34 cellular contexts compared by ENCODE assay signal in genomic region chr16:21949713-21950260, GRCh38. TPM values are rescaled to one million over a fixed set of nuclear protein-coding genes. Genes with fewer than 3 reads are reported as not detected.
DNase-seq lines count a peak whose midpoint lies in the region; TF ChIP-seq lines count a peak whose summit lies in the region.
"Had no signal": no experiment of that assay in that cellular context is flagged by ENCODE, and none has a peak within 500 bp of the region (broad histone marks: within the 10 kb centered on the region; RNA-seq: fewer than 3 reads in every experiment).

No MANE protein-coding gene starts in this region.

- no peak overlapping the region for H2AFZ ChIP-seq in hepatocyte

- intact Hi-C loops in colonic mucosa (cut with DNase I) = loop anchor here (5.0 kb wide), 2 partner anchors 128 to 238 kb away; no protein-coding TSS in a partner anchor
- intact Hi-C loops in spleen (cut with DNase I; ENCODE audit: low total_unique reads) = no loop called here

- H3K4me3 ChIP-seq in CD8-positive, alpha-beta memory T cell (ENCODE audit: low read length) = no peak overlapping the region
- H3K4me3 ChIP-seq in colonic mucosa = no peak overlapping the region
- no peak overlapping the region for H3K4me3 ChIP-seq in spleen
- H3K4me3 ChIP-seq in hepatocyte = no peak overlapping the region
- H3K4me3 ChIP-seq: BLaER1 treated with 17β-estradiol and CSF1 and Interleukin-3, amounts not matched to agents 10 nM and 100 nM; Peyer's patch; psoas muscle; sigmoid colon; transverse colon had no signal

- no peak overlapping the region for H3K4me2 ChIP-seq in hepatocyte

- DNase-seq in activated naive CD8-positive, alpha-beta T cell treated with anti-CD3 and anti-CD28 coated beads for 36 hours = no peak
- DNase-seq in CD8-positive, alpha-beta memory T cell = no peak
- DNase-seq in colonic mucosa (no peak), spleen (no peak), 8988T (no peak), hepatocyte (ENCODE audit: low spot score) (no peak)
- DNase-seq in effector CD4-positive, alpha-beta T cell = no peak
- DNase-seq: activated CD4-positive, alpha-beta T cell treated with anti-CD3 and anti-CD28 coated beads for 1 hour; activated naive CD4-positive, alpha-beta T cell treated with Interleukin-2 at 50 U/mL for 16 hours; anterior cingulate cortex; Calu3; DMS79; hypothalamus; Karpas-422; NCI-H1436 treated with DMSO at 0.1 percent for 48 hours; NCI-H2081 treated with DMSO at 0.1 percent for 48 hours; Peyer's patch; psoas muscle; SHP77 treated with DMSO at 0.1 percent for 48 hours; sigmoid colon; stimulated activated CD4-positive, alpha-beta T cell treated with anti-CD3 and anti-CD28 coated beads, Interleukin-4, amount 100 ng/mL, for 1 hour; transverse colon had no signal

- POLR2A ChIA-PET in CD8-positive, alpha-beta memory T cell (lab: Charles Lee) = no interaction called here

- no peaks in the 10 kb centered on the region for H3K9me2 ChIP-seq in hepatocyte (replicated peaks; ENCODE audit: insufficient read depth)

- 38 to 68% (median 42%) methylated on average over 1 of the region's 1 CpG for WGBS in spleen, 5 donors
- WGBS in hepatocyte (ENCODE audit: low lambda C conversion rate, missing lambda C conversion rate) = 73% methylated on average over 1 of the region's 1 CpG

- peaks cover 41% of the 10 kb centered on the region for H3K79me2 ChIP-seq in hepatocyte

- H3K4me3 Mint-ChIP-seq in activated naive CD8-positive, alpha-beta T cell = no peak overlapping the region
- H3K4me3 Mint-ChIP-seq in activated naive CD8-positive, alpha-beta T cell treated with anti-CD3 and anti-CD28 coated beads for 36 hours = no peak overlapping the region
- peak overlapping the region in 1 of 7 donors; percentile 51 for H3K4me3 Mint-ChIP-seq in CD8-positive, alpha-beta memory T cell
- H3K4me3 Mint-ChIP-seq: activated T-helper 1 cell treated with anti-CD3 and anti-CD28 coated beads, Interleukin-12 subunit alpha, Interleukin-12 subunit beta, Interleukin-2, Interleukin-4 antibody, amounts not matched to agents 30 ng/mL and 10 ng/mL and 1 ng/mL, durations not matched to agents 14 hours and 24 hours and 36 hours; T-helper 2 cell treated with Interferon-gamma antibody and Interleukin-4, amounts not matched to agents 5 μg/mL and 100 μg/mL, for 36 hours had no signal

- peaks cover 58% of the 10 kb centered on the region for H3K4me1 Mint-ChIP-seq in activated naive CD8-positive, alpha-beta T cell (ENCODE audit: low read depth)
- H3K4me1 Mint-ChIP-seq in activated naive CD8-positive, alpha-beta T cell treated with anti-CD3 and anti-CD28 coated beads for 36 hours = peaks cover 38% of the 10 kb centered on the region
- H3K4me1 Mint-ChIP-seq in CD8-positive, alpha-beta memory T cell = peaks cover 43 to 60% (median 59%) of the 10 kb centered on the region in 3 donors

- H3K4me1 ChIP-seq in CD8-positive, alpha-beta memory T cell (ENCODE audit: insufficient read depth, low read length) = peaks cover 36% of the 10 kb centered on the region
- peaks cover 11% of the 10 kb centered on the region for H3K4me1 ChIP-seq in colonic mucosa
- peaks cover 34 to 56% (median 45%) of the 10 kb centered on the region in 6 donors for H3K4me1 ChIP-seq in spleen
- peaks cover 11% of the 10 kb centered on the region for H3K4me1 ChIP-seq in hepatocyte (ENCODE audit: insufficient read depth)

- no peak for TF ChIP-seq POLR2A in spleen (IDR thresholded peaks at IDR 0.05)

- peaks cover 2% of the 10 kb centered on the region for H3K36me3 Mint-ChIP-seq in activated naive CD8-positive, alpha-beta T cell
- peaks cover 8% of the 10 kb centered on the region for H3K36me3 Mint-ChIP-seq in activated naive CD8-positive, alpha-beta T cell treated with anti-CD3 and anti-CD28 coated beads for 36 hours
- peaks cover 0 to 23% (median 6%) of the 10 kb centered on the region in 3 donors for H3K36me3 Mint-ChIP-seq in CD8-positive, alpha-beta memory T cell

- H3K27ac ChIP-seq in CD8-positive, alpha-beta memory T cell (ENCODE audit: low read depth, low read length) = no peak overlapping the region
- H3K27ac ChIP-seq in colonic mucosa (peak overlapping the region; percentile 8), spleen (peak overlapping the region in 6 of 8 donors; percentile 5 to 46 (median 38)), hepatocyte (no peak overlapping the region)
- H3K27ac ChIP-seq: BLaER1 treated with 17β-estradiol and CSF1 and Interleukin-3, amounts not matched to agents 10 nM and 100 nM; psoas muscle; sigmoid colon; transverse colon had no signal

- H3K27me3 Mint-ChIP-seq in activated naive CD8-positive, alpha-beta T cell = no peaks in the 10 kb centered on the region
- H3K27me3 Mint-ChIP-seq in activated naive CD8-positive, alpha-beta T cell treated with anti-CD3 and anti-CD28 coated beads for 36 hours = no peaks in the 10 kb centered on the region
- H3K27me3 Mint-ChIP-seq in CD8-positive, alpha-beta memory T cell = no peaks in the 10 kb centered on the region

- H4K20me1 ChIP-seq in hepatocyte (ENCODE audit: insufficient read depth, poor library complexity, severe bottlenecking) = peaks cover 4% of the 10 kb centered on the region

- H3K9me3 ChIP-seq in CD8-positive, alpha-beta memory T cell (ENCODE audit: low read length) = no peaks in the 10 kb centered on the region
- H3K9me3 ChIP-seq in colonic mucosa (no peaks in the 10 kb centered on the region), spleen (no peaks in the 10 kb centered on the region), hepatocyte (ENCODE audit: low read depth) (no peaks in the 10 kb centered on the region)
- H3K9me3 ChIP-seq: BLaER1 treated with 17β-estradiol and CSF1 and Interleukin-3, amounts not matched to agents 10 nM and 100 nM; Peyer's patch; psoas muscle; sigmoid colon; transverse colon had no signal

- H3K27ac Mint-ChIP-seq in activated naive CD8-positive, alpha-beta T cell = peak overlapping the region; percentile 90
- H3K27ac Mint-ChIP-seq in activated naive CD8-positive, alpha-beta T cell treated with anti-CD3 and anti-CD28 coated beads for 36 hours = no peak overlapping the region
- peak overlapping the region in 6 of 8 donors; percentile 43 to 79 (median 64) for H3K27ac Mint-ChIP-seq in CD8-positive, alpha-beta memory T cell
- H3K27ac Mint-ChIP-seq: activated T-helper 1 cell treated with anti-CD3 and anti-CD28 coated beads, Interleukin-12 subunit alpha, Interleukin-12 subunit beta, Interleukin-2, Interleukin-4 antibody, amounts not matched to agents 30 ng/mL and 10 ng/mL and 1 ng/mL, durations not matched to agents 14 hours and 24 hours and 36 hours; T-helper 2 cell treated with Interferon-gamma antibody and Interleukin-4, amounts not matched to agents 5 μg/mL and 100 μg/mL, for 36 hours had no signal

- TF ChIP-seq CTCF in colonic mucosa (IDR thresholded peaks at IDR 0.05) (no peak), spleen (IDR thresholded peaks at IDR 0.05 in 8 of 11, conservative IDR thresholded peaks at IDR 0.05 in 3 of 11) (no peak), hepatocyte (IDR thresholded peaks at IDR 0.05; ENCODE audit: poor library complexity) (no peak)

- H3K36me3 ChIP-seq in CD8-positive, alpha-beta memory T cell (ENCODE audit: insufficient read depth, low read length) = no peaks in the 10 kb centered on the region
- H3K36me3 ChIP-seq in colonic mucosa = no peaks in the 10 kb centered on the region
- H3K36me3 ChIP-seq in spleen = no peaks in the 10 kb centered on the region
- H3K36me3 ChIP-seq in hepatocyte (replicated peaks; ENCODE audit: insufficient read depth, low read depth) = no peaks in the 10 kb centered on the region
- H3K36me3 ChIP-seq: BLaER1 treated with 17β-estradiol and CSF1 and Interleukin-3, amounts not matched to agents 10 nM and 100 nM; Peyer's patch; sigmoid colon; transverse colon had no signal

- CTCF ChIA-PET in CD8-positive, alpha-beta memory T cell (lab: Charles Lee) = no interaction called here

- H3K27me3 ChIP-seq in CD8-positive, alpha-beta memory T cell (ENCODE audit: insufficient read depth, low read length, poor library complexity, severe bottlenecking) = no peaks in the 10 kb centered on the region
- H3K27me3 ChIP-seq in colonic mucosa = no peaks in the 10 kb centered on the region
- H3K27me3 ChIP-seq in spleen (replicated peaks in 1 of 7) = no peaks in the 10 kb centered on the region
- H3K27me3 ChIP-seq in hepatocyte = no peaks in the 10 kb centered on the region
- H3K27me3 ChIP-seq: BLaER1 treated with 17β-estradiol and CSF1 and Interleukin-3, amounts not matched to agents 10 nM and 100 nM; Peyer's patch; sigmoid colon; transverse colon had no signal

- no peak overlapping the region for H3K9ac ChIP-seq in colonic mucosa (ENCODE audit: low read depth in 2 of 2, low read length in 2 of 2)
- H3K9ac ChIP-seq: BLaER1 treated with 17β-estradiol and CSF1 and Interleukin-3, amounts not matched to agents 10 nM and 100 nM had no signal

- H3K9me3 Mint-ChIP-seq in activated naive CD8-positive, alpha-beta T cell (ENCODE audit: low read depth) = no peaks in the 10 kb centered on the region
- H3K9me3 Mint-ChIP-seq in activated naive CD8-positive, alpha-beta T cell treated with anti-CD3 and anti-CD28 coated beads for 36 hours = no peaks in the 10 kb centered on the region
- no peaks in the 10 kb centered on the region for H3K9me3 Mint-ChIP-seq in CD8-positive, alpha-beta memory T cell
- H3K9me3 Mint-ChIP-seq: activated T-helper 1 cell treated with anti-CD3 and anti-CD28 coated beads, Interleukin-12 subunit alpha, Interleukin-12 subunit beta, Interleukin-2, Interleukin-4 antibody, amounts not matched to agents 30 ng/mL and 10 ng/mL and 1 ng/mL, durations not matched to agents 14 hours and 24 hours and 36 hours; T-helper 2 cell treated with Interferon-gamma antibody and Interleukin-4, amounts not matched to agents 5 μg/mL and 100 μg/mL, for 36 hours had no signal

RNA-seq across cellular contexts. Expression of gene UQCRC2, which starts 3.4 kb away (rescaled TPM):
- total RNA-seq in activated naive CD8-positive, alpha-beta T cell treated with anti-CD3 and anti-CD28 coated beads for 36 hours = 100 to 1,000 TPM; 291 to 306 TPM
- 100 to 1,000 TPM; 201 to 209 TPM for total RNA-seq in CD8-positive, alpha-beta memory T cell
- 171 TPM for polyA plus RNA-seq in CD8-positive, alpha-beta memory T cell
- total RNA-seq in colonic mucosa (100 to 1,000 TPM; 477 to 641 TPM), spleen (100 to 1,000 TPM; 113 to 172 (median 164) TPM), hepatocyte (144 and 166 TPM in 2 replicates)
- polyA plus RNA-seq in spleen (100 to 1,000 TPM in 1 of 3 donors, 10 to 100 TPM in 2; 75.1 to 107 (median 79.8) TPM), hepatocyte (129 and 138 TPM in 2 replicates)

RNA-seq across cellular contexts. Expression of gene PDZD9, which starts 51.1 kb away (rescaled TPM):
- total RNA-seq in activated naive CD8-positive, alpha-beta T cell treated with anti-CD3 and anti-CD28 coated beads for 36 hours = not detected
- not detected for total RNA-seq in CD8-positive, alpha-beta memory T cell
- polyA plus RNA-seq in CD8-positive, alpha-beta memory T cell = not detected
- total RNA-seq in colonic mucosa = not detected
- not detected for total RNA-seq in spleen
- polyA plus RNA-seq in spleen = not detected
- total RNA-seq in hepatocyte = 0.20 TPM in 1 of 2 replicates, not detected in the other
- polyA plus RNA-seq in hepatocyte = not detected in 2 replicates
- total RNA-seq: activated T-helper 1 cell treated with anti-CD3 and anti-CD28 coated beads, Interleukin-12 subunit alpha, Interleukin-12 subunit beta, Interleukin-2, Interleukin-4 antibody, amounts not matched to agents 30 ng/mL and 10 ng/mL and 1 ng/mL, durations not matched to agents 14 hours and 24 hours and 36 hours; bronchial epithelial cell; Calu3; epithelial cell of proximal tubule; H4; mesenteric fat pad; myocyte; omental fat pad; Peyer's patch; psoas muscle; sigmoid colon; subcutaneous adipose tissue; transverse colon had no signal
- polyA plus RNA-seq: AG04450, sigmoid colon had no signal

RNA-seq across cellular contexts. Expression of gene MOSMO, which starts 58.1 kb away (rescaled TPM):
- total RNA-seq in activated naive CD8-positive, alpha-beta T cell treated with anti-CD3 and anti-CD28 coated beads for 36 hours = 1 to 10 TPM; 5.6 TPM
- total RNA-seq in CD8-positive, alpha-beta memory T cell = 10 to 100 TPM in 1 of 2 experiments, 1 to 10 TPM in 1; 9.2 to 11.4 TPM
- polyA plus RNA-seq in CD8-positive, alpha-beta memory T cell = 6.1 TPM
- total RNA-seq in colonic mucosa (1 to 10 TPM; 6.4 to 9.2 TPM), spleen (10 to 100 TPM; 12.3 to 35.7 (median 19.4) TPM), hepatocyte (16.1 and 24.5 TPM in 2 replicates)
- polyA plus RNA-seq in spleen (10 to 100 TPM in 1 of 3 donors, 1 to 10 TPM in 2; 9.5 to 10.7 (median 9.8) TPM), hepatocyte (5.7 and 6.5 TPM in 2 replicates)

Comparison
In these comparisons a context has a peak if more than half of its experiments do, and no peak if none do; other contexts are left out.
1. H3K27ac ChIP-seq: peak in colonic mucosa (single experiment) and spleen (6 of 8); none in CD8-positive, alpha-beta memory T cell (single experiment) and hepatocyte (single experiment).